ENCODE assay signal across 24 cellular contexts in the genomic region with DNA sequence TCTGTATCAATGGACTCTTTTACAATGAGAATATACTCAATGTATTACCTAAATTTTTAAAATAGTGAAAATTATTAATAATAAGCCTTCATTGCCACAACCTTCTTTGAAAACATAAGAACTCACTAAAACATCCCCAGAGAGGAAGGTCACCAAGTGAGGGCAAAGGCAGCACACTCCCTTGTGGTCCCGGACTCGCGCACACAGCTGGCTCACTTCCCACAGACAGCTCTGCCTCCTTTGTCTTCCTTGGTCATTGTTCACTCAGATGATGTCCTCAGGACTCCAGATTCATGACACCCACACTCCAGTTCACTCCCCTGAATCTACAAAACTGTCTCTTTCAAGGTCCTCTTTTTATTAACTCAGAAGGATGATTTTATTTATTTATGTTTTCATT. TPM values are rescaled to one million over a fixed set of nuclear protein-coding genes. Genes with fewer than 3 reads are reported as not detected.
"Had no signal": no experiment of that assay in that cellular context is flagged by ENCODE, and none has a peak within 500 bp of the region (broad histone marks: within the 10 kb centered on the region; RNA-seq: fewer than 3 reads in every experiment).

No MANE protein-coding gene starts in this region.

- H3K27me3 ChIP-seq: brain microvascular endothelial cell, pancreas, right atrium auricular region, spleen, uterus had no signal

- H3K9me3 ChIP-seq: pancreas, psoas muscle, right atrium auricular region, spleen, uterus had no signal

- H3K4me3 Mint-ChIP-seq: activated CD4-positive, alpha-beta T cell treated with anti-CD3 and anti-CD28 coated beads, Interleukin-2, amount 10 ng/mL, durations not matched to agents 24 days and 14 days; activated T-helper 1 cell treated with anti-CD3 and anti-CD28 coated beads, Interleukin-12 subunit alpha, Interleukin-12 subunit beta, Interleukin-2, Interleukin-4 antibody, amounts not matched to agents 30 ng/mL and 10 ng/mL and 1 ng/mL, durations not matched to agents 14 hours and 24 hours and 36 hours; mesothelial cell of epicardium; naive thymus-derived CD4-positive, alpha-beta T cell; neural crest cell; stimulated activated naive CD8-positive, alpha-beta T cell treated with anti-CD3 and anti-CD28 coated beads, Interleukin-15, Interleukin-2, amounts not matched to agents 100 ng/mL and 50 ng/mL, for 24 hours; type B pancreatic cell had no signal

- H3K36me3 ChIP-seq: uterus had no signal

- H3K4me3 ChIP-seq: pancreas, psoas muscle, right atrium auricular region, spleen, uterus had no signal

- DNase-seq: activated CD4-positive, alpha-beta T cell treated with anti-CD3 and anti-CD28 coated beads, Interleukin-2, amount 10 ng/mL, durations not matched to agents 24 days and 14 days; activated CD4-positive, CD25-positive, alpha-beta regulatory T cell treated with anti-CD3 and anti-CD28 coated beads, Interleukin-2, amount 50 U/mL, for 72 hours; activated effector memory CD4-positive, alpha-beta T cell treated with anti-CD3 and anti-CD28 coated beads, Interleukin-2, amount 50 U/mL, for 16 hours; activated naive CD4-positive, alpha-beta T cell treated with anti-CD3 and anti-CD28 coated beads, Interleukin-2, amount 50 U/mL, for 16 hours; amniotic stem cell; brain microvascular endothelial cell; effector CD4-positive, alpha-beta T cell; left cardiac atrium; naive thymus-derived CD4-positive, alpha-beta T cell; pancreas; psoas muscle; spleen; stimulated activated CD4-positive, alpha-beta T cell treated with anti-CD3 and anti-CD28 coated beads, Interleukin-2, amount 100 ng/mL, for 48 hours; T-helper 2 cell; uterus had no signal

- H3K27ac ChIP-seq: brain microvascular endothelial cell, pancreas, psoas muscle, right atrium auricular region, spleen, uterus had no signal

- H3K4me1 Mint-ChIP-seq: mesothelial cell of epicardium, neural crest cell had no signal

- H3K4me1 ChIP-seq: spleen, uterus had no signal

- H3K9me3 Mint-ChIP-seq: activated CD4-positive, alpha-beta T cell treated with anti-CD3 and anti-CD28 coated beads, Interleukin-2, amount 10 ng/mL, durations not matched to agents 24 days and 14 days; activated T-helper 1 cell treated with anti-CD3 and anti-CD28 coated beads, Interleukin-12 subunit alpha, Interleukin-12 subunit beta, Interleukin-2, Interleukin-4 antibody, amounts not matched to agents 30 ng/mL and 10 ng/mL and 1 ng/mL, durations not matched to agents 14 hours and 24 hours and 36 hours; mesothelial cell of epicardium; naive thymus-derived CD4-positive, alpha-beta T cell; neural crest cell; stimulated activated naive CD8-positive, alpha-beta T cell treated with anti-CD3 and anti-CD28 coated beads, Interleukin-15, Interleukin-2, amounts not matched to agents 100 ng/mL and 50 ng/mL, for 24 hours; type B pancreatic cell had no signal

- FAIRE-seq: astrocyte, frontal cortex, keratinocyte, pancreas had no signal

- ATAC-seq: left cardiac atrium; naive thymus-derived CD4-positive, alpha-beta T cell; pancreas; psoas muscle had no signal

- H3K27ac Mint-ChIP-seq: activated T-helper 1 cell treated with anti-CD3 and anti-CD28 coated beads, Interleukin-12 subunit alpha, Interleukin-12 subunit beta, Interleukin-2, Interleukin-4 antibody, amounts not matched to agents 30 ng/mL and 10 ng/mL and 1 ng/mL, durations not matched to agents 14 hours and 24 hours and 36 hours; mesothelial cell of epicardium; naive thymus-derived CD4-positive, alpha-beta T cell; type B pancreatic cell had no signal

- H3K27me3 Mint-ChIP-seq: activated CD4-positive, alpha-beta T cell treated with anti-CD3 and anti-CD28 coated beads, Interleukin-2, amount 10 ng/mL, durations not matched to agents 24 days and 14 days; naive thymus-derived CD4-positive, alpha-beta T cell; stimulated activated naive CD8-positive, alpha-beta T cell treated with anti-CD3 and anti-CD28 coated beads, Interleukin-15, Interleukin-2, amounts not matched to agents 100 ng/mL and 50 ng/mL, for 24 hours; type B pancreatic cell had no signal

RNA-seq across cellular contexts. Expression of gene AKR7A3, which starts 59.3 kb away (rescaled TPM):
- polyA plus RNA-seq: naive thymus-derived CD4-positive, alpha-beta T cell had no signal
